In genomic region chr12:132710062-132710421, GRCh38 we compare ENCODE assay signal across 8 cellular contexts. TPM values are rescaled to one million over a fixed set of nuclear protein-coding genes. Genes with fewer than 3 reads are reported as not detected.
DNase-seq lines count a peak whose midpoint lies in the region; ATAC-seq and TF ChIP-seq lines count a peak whose summit lies in the region.

No MANE protein-coding gene starts in this region.

- intact Hi-C loops in A673 (cut with micrococcal nuclease; ENCODE audit: unreplicated experiment) (no loop called here), left ventricle myocardium superior (cut with micrococcal nuclease) (no loop called here)

- H3K4me1 ChIP-seq in A673 (ENCODE audit: insufficient read depth, low read length, poor library complexity, severe bottlenecking) (no peaks in the 10 kb centered on the region), skeletal muscle satellite cell (ENCODE audit: control insufficient read depth, insufficient read depth, low read length) (peaks cover 7% of the 10 kb centered on the region)

- no peak for TF ChIP-seq CTCF in A673 (conservative IDR thresholded peaks at IDR 0.05; ENCODE audit: low read depth, low read length)

- ATAC-seq in GM18909 (IDR thresholded peaks at IDR 0.05; ENCODE audit: poor library complexity, unreplicated experiment) (peak; percentile 41), HG03103 (IDR thresholded peaks at IDR 0.05; ENCODE audit: low read depth, unreplicated experiment) (peak; percentile 19), left ventricle myocardium superior (peak; percentile 40)

- CTCF ChIA-PET in A673 (lab: Charles Lee): interaction anchor here (0.6 kb wide), 1 partner anchor 387 kb away, joined by 3 read pairs; no protein-coding TSS in a partner anchor

- H3K9ac ChIP-seq in skeletal muscle satellite cell (ENCODE audit: low read depth, low read length): peak overlapping the region; percentile 90

- H3K4me3 ChIP-seq in A673 (ENCODE audit: low read depth, low read length, poor library complexity, severe bottlenecking) (peak overlapping the region; percentile 96), skeletal muscle satellite cell (ENCODE audit: low read length) (peak overlapping the region; percentile 100)

- H3K36me3 ChIP-seq in A673 (ENCODE audit: insufficient read depth, low read length, poor library complexity, severe bottlenecking): peaks cover 9% of the 10 kb centered on the region
- peaks cover 7% of the 10 kb centered on the region for H3K36me3 ChIP-seq in skeletal muscle satellite cell (ENCODE audit: insufficient read depth, low read length)

- no peaks in the 10 kb centered on the region for H3K9me3 ChIP-seq in A673 (ENCODE audit: low read depth, low read length, poor library complexity, severe bottlenecking)
- H3K9me3 ChIP-seq in skeletal muscle satellite cell (replicated peaks; ENCODE audit: low read length): no peaks in the 10 kb centered on the region

- DNase-seq in A673 (ENCODE audit: low spot score) (no peak), activated T-helper 1 cell treated with Interleukin-2 at 50 U/mL for 16 hours (ENCODE audit: low read depth) (peak; percentile 3), left ventricle myocardium superior (peak; percentile 46), mucosa of gallbladder (ENCODE audit: low spot score) (no peak), DMS153 (lab: John Stamatoyannopoulos, UW) (no peak)

- TSS peak; percentile 60 for BruUV-seq in A673 (replicated peaks; lab: Mats Ljungman, UMichigan)

- H3K27me3 ChIP-seq in A673 (replicated peaks; ENCODE audit: insufficient read depth, low read depth, low read length, poor library complexity) (no peaks in the 10 kb centered on the region), skeletal muscle satellite cell (ENCODE audit: control insufficient read depth, insufficient read depth, low read length) (no peaks in the 10 kb centered on the region)

- H3K27ac ChIP-seq in A673 (ENCODE audit: low read depth, low read length, poor library complexity, severe bottlenecking): peak overlapping the region; percentile 87

- H3K4me2 ChIP-seq in skeletal muscle satellite cell (ENCODE audit: low read length): peak overlapping the region; percentile 99

- POLR2A ChIA-PET in A673 (lab: Charles Lee; ENCODE audit: low non-redundant PET): no interaction called here

RNA-seq across cellular contexts. Expression of gene PGAM5, which starts 0.6 kb away (rescaled TPM):
- total RNA-seq in A673 (2021) (108 and 121 TPM in 2 replicates), left ventricle myocardium superior (33.7 TPM), mucosa of gallbladder (31.3 TPM)
- 48.9 and 64.4 TPM in 2 replicates for total RNA-seq in skeletal muscle satellite cell (2012; rRNA removed)

RNA-seq across cellular contexts. Expression of gene PXMP2, which starts 22.7 kb away (rescaled TPM):
- 52.2 and 52.6 TPM in 2 replicates for total RNA-seq in A673 (2021)
- 75.1 TPM for total RNA-seq in left ventricle myocardium superior
- 9.8 and 10.6 TPM in 2 replicates for total RNA-seq in skeletal muscle satellite cell (2012; rRNA removed)
- 89.8 TPM for total RNA-seq in mucosa of gallbladder

RNA-seq across cellular contexts. Expression of gene POLE, which starts 22.9 kb away (rescaled TPM):
- total RNA-seq in A673 (2021) (229 and 239 TPM in 2 replicates), left ventricle myocardium superior (13.0 TPM), mucosa of gallbladder (40.4 TPM)
- 16.5 and 23.4 TPM in 2 replicates for total RNA-seq in skeletal muscle satellite cell (2012; rRNA removed)

RNA-seq across cellular contexts. Expression of gene ANKLE2, which starts 51.6 kb away (rescaled TPM):
- total RNA-seq in A673 (2021) (103 and 107 TPM in 2 replicates), left ventricle myocardium superior (26.1 TPM), mucosa of gallbladder (40.3 TPM)
- 59.3 and 61.8 TPM in 2 replicates for total RNA-seq in skeletal muscle satellite cell (2012; rRNA removed)

Comparison
In these comparisons a context has a peak if more than half of its experiments do, and no peak if none do; other contexts are left out.
1. DNase-seq: peak in activated T-helper 1 cell treated with Interleukin-2 at 50 U/mL for 16 hours (single experiment) and left ventricle myocardium superior (single experiment); none in A673 (single experiment), mucosa of gallbladder (single experiment) and DMS153 (single experiment).
2. Peak in every context shown above with its lines, with median percentiles within 50 percentile points of each other: ATAC-seq.